Comparison of ENCODE assay signal across 15 cellular contexts in the genomic region with DNA sequence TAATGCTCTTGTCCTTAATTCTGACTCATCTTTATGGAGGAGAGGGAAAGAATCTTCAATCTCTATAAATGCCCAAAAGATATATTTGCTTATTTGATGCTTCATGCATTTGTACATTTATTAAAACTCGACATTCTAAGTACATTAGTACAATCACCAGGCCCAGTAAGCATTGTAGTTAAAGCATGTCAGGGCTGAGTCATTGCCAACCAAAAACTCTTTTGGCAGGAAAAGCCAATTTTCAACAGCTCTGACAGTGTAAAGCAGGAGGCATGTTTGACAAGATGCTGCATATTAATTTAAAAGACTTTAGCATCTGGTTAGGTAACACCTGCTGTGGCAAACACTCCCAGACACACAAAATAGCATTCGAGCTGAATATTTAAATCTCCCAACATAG.
A peak's percentile ranks its signal among the peaks of the same experiment; 100 is the strongest.
DNase-seq lines count a peak whose midpoint lies in the region; ATAC-seq and TF ChIP-seq lines count a peak whose summit lies in the region.
"Had no signal": no experiment of that assay in that cellular context is flagged by ENCODE, and none has a peak within 500 bp of the region (broad histone marks: within the 10 kb centered on the region; RNA-seq: fewer than 3 reads in every experiment).

No MANE protein-coding gene starts in this region.

- TF ChIP-seq CTCF in AG10803 (conservative IDR thresholded peaks at IDR 0.05; ENCODE audit: low read length) (no peak), astrocyte of the spinal cord (IDR thresholded peaks at IDR 0.05; ENCODE audit: low read depth, low read length) (no peak)

- H3K4me3 ChIP-seq in AG10803 (ENCODE audit: low read length) = no peak overlapping the region
- no peak overlapping the region for H3K4me3 ChIP-seq in astrocyte of the spinal cord (ENCODE audit: low read depth, low read length)
- H3K4me3 ChIP-seq: cardiac muscle cell, PC-9, upper lobe of right lung had no signal

- in situ Hi-C loops in astrocyte of the spinal cord (cut with HindIII; ENCODE audit: low sequenced_read_pairs) = no loop called here

- ATAC-seq in GM18505 (IDR thresholded peaks at IDR 0.05; ENCODE audit: unreplicated experiment) = no peak
- ATAC-seq: upper lobe of right lung had no signal

- peak; percentile 36 for DNase-seq in AG10803 (ENCODE audit: low read depth)
- DNase-seq in LHCN-M2 (ENCODE audit: low read depth) = peak; percentile 2
- peak; percentile 76 for DNase-seq in astrocyte of the spinal cord (ENCODE audit: low read depth, low spot score)
- DNase-seq in iris pigment epithelial cell (ENCODE audit: low read depth) = peak; percentile 45
- DNase-seq in activated effector memory CD4-positive, alpha-beta T cell treated with Interleukin-2 at 50 U/mL for 16 hours = no peak
- DNase-seq in HK-2 (ENCODE audit: unreplicated experiment) = no peak
- DNase-seq in CD1c-positive myeloid dendritic cell (ENCODE audit: extremely low spot score) = no peak
- DNase-seq: activated CD4-positive, alpha-beta T cell treated with anti-CD3 and anti-CD28 coated beads, Interleukin-2, amount 50 U/mL, for 4 hours; BE2C; H7; PC-9; stimulated activated CD4-positive, alpha-beta T cell treated with anti-CD3 and anti-CD28 coated beads, Interleukin-15, amount 100 ng/mL, for 24 hours; upper lobe of right lung had no signal

- no peak for TF ChIP-seq POLR2A in GM18505 (IDR thresholded peaks at IDR 0.05; ENCODE audit: borderline replicate concordance, extremely low read depth, insufficient read depth, insufficient read length)

Comparison
In these comparisons a context has a peak if more than half of its experiments do, and no peak if none do; other contexts are left out.
1. DNase-seq: peak in AG10803 (single experiment), LHCN-M2 (single experiment), astrocyte of the spinal cord (single experiment) and iris pigment epithelial cell (single experiment); none in activated effector memory CD4-positive, alpha-beta T cell treated with Interleukin-2 at 50 U/mL for 16 hours (single experiment), HK-2 (single experiment) and CD1c-positive myeloid dendritic cell (single experiment).